ENCODE assay signal across 20 cellular contexts in the genomic region with DNA sequence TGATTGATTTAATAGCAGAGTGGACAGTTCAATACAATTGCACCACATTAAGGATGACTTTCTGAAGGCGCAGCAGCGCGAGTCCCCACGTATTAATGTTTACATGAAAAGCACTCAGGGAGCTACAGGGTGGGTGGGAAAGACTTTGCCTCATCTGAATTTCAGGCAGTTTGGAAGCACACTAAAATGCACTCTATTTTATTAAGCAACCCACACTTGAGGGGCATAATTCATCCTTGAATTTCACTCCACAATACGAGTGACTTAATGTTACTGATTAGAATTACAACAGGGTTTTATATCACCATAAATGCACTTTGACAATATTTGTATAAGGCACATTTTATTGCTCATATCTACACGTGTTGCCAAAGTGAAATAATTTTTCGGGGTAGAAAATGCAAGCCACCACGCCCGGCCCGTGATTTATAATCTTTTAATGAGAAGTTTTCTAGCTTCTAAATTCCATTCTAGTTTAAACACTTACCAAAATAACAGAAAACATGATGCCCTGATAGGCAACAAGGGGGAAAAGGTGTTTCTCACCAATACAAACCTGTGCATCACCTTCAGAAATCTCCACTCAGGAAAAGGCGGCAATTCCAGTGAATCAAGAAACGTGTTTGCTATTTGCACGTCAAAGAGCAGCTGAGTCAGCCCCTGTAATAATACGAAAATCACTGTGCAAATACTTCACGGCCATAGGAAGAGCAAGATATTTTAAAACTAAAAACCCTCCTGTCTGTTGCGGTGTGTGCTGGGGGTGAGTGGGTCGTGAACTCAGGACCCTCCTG. TPM values are rescaled to one million over a fixed set of nuclear protein-coding genes. Genes with fewer than 3 reads are reported as not detected.
A peak's percentile ranks its signal among the peaks of the same experiment; 100 is the strongest.
DNase-seq lines count a peak whose midpoint lies in the region; ATAC-seq lines count a peak whose summit lies in the region.
"Had no signal": no experiment of that assay in that cellular context is flagged by ENCODE, and none has a peak within 500 bp of the region (broad histone marks: within the 10 kb centered on the region; RNA-seq: fewer than 3 reads in every experiment).

No MANE protein-coding gene starts in this region.

- peak; percentile 68 for DNase-seq in DMS53 (lab: John Stamatoyannopoulos, UW)
- peak; percentile 10 for DNase-seq in DMS53 treated with DMSO at 0.1 percent for 48 hours (lab: John Stamatoyannopoulos, UW; ENCODE audit: unreplicated experiment)
- DNase-seq in NCI-H748 treated with DMSO at 0.1 percent for 48 hours (lab: John Stamatoyannopoulos, UW), result peak; percentile 84
- DNase-seq in left colon, result no peak
- DNase-seq in activated naive CD4-positive, alpha-beta T cell treated with Interleukin-2 at 50 U/mL for 16 hours, result no peak
- no peak for DNase-seq in GDM1 (lab: John Stamatoyannopoulos, UW)
- no peak for DNase-seq in GM03348 (ENCODE audit: low spot score)
- DNase-seq: CD4-positive, alpha-beta T cell; COR-L47; DND-41; GOT3; HCEC 1CT; KBM-7; NCI-H1092; NCI-H1694 treated with DMSO at 0.1 percent for 48 hours; NCI-H2081 treated with DMSO at 0.1 percent for 48 hours; NCI-H2227 treated with DMSO at 0.1 percent for 48 hours; NCI-H510A had no signal

- ATAC-seq in left colon, result peak; percentile 55

- intact Hi-C loops in left colon (cut with DNase I, micrococcal nuclease), result no loop called here

RNA-seq across cellular contexts. Expression of a gene that starts 40.5 kb away (rescaled TPM):
- total RNA-seq in left colon, result not detected
- total RNA-seq: CD4-positive, alpha-beta T cell; HT1080; RPMI7951 had no signal

RNA-seq across cellular contexts. Expression of a gene that starts 41.0 kb away (rescaled TPM):
- 10 to 100 TPM; 31.8 to 50.4 TPM for total RNA-seq in left colon

RNA-seq across cellular contexts. Expression of a gene that starts 42.6 kb away (rescaled TPM):
- 10 to 100 TPM; 26.6 to 33.7 TPM for total RNA-seq in left colon

Comparison
In these comparisons a context has a peak if more than half of its experiments do, and no peak if none do; other contexts are left out.
1. DNase-seq: peak in DMS53 (single experiment), DMS53 treated with DMSO at 0.1 percent for 48 hours (single experiment) and NCI-H748 treated with DMSO at 0.1 percent for 48 hours (single experiment); none in left colon (0 of 2), activated naive CD4-positive, alpha-beta T cell treated with Interleukin-2 at 50 U/mL for 16 hours (single experiment), GDM1 (single experiment) and GM03348 (single experiment).